Comparison of ENCODE assay signal across 23 cellular contexts in genomic region chr4:153275380-153276276, GRCh38.
"Had no signal": no experiment of that assay in that cellular context is flagged by ENCODE, and none has a peak within 500 bp of the region (broad histone marks: within the 10 kb centered on the region; RNA-seq: fewer than 3 reads in every experiment).

No MANE protein-coding gene starts in this region.

- H3K27ac ChIP-seq: ascending aorta, gastroesophageal sphincter, heart left ventricle, neutrophil, parathyroid adenoma, stomach, tibial artery, vagina had no signal

- DNase-seq: activated CD4-positive, alpha-beta T cell treated with anti-CD3 and anti-CD28 coated beads, Interleukin-2, amount 50 U/mL, for 1 hour; activated CD8-positive, alpha-beta memory T cell treated with anti-CD3 and anti-CD28 coated beads for 24 hours; activated CD8-positive, alpha-beta memory T cell treated with anti-CD3 and anti-CD28 coated beads, Interleukin-2, amount 50 U/mL, for 48 hours; activated effector memory CD4-positive, alpha-beta T cell treated with anti-CD3 and anti-CD28 coated beads, Interleukin-2, amount 50 U/mL, for 16 hours; activated naive CD4-positive, alpha-beta T cell treated with anti-CD3 and anti-CD28 coated beads, Interleukin-2, amount 50 U/mL, for 16 hours; activated T-cell treated with anti-CD3 and anti-CD28 coated beads, Interleukin-2, amount 50 U/mL, for 48 hours; effector CD8-positive, alpha-beta T cell; heart left ventricle; mesenchymal stem cell; natural killer cell; stimulated activated CD4-positive, alpha-beta T cell treated with anti-CD3 and anti-CD28 coated beads, Interleukin-4, amount 100 ng/mL, for 24 hours; stomach; T-helper 1 cell; T1000; tibial artery had no signal

- H3K4me3 ChIP-seq: ascending aorta, breast epithelium, gastroesophageal sphincter, heart left ventricle, stomach, tibial artery, vagina had no signal

- H3K27ac Mint-ChIP-seq: natural killer cell; stimulated activated effector memory CD8-positive, alpha-beta T cell treated with anti-CD3 and anti-CD28 coated beads, Interleukin-12 subunit alpha, Interleukin-12 subunit beta, amount 100 ng/mL, for 72 hours had no signal

- H2AFZ ChIP-seq: parathyroid adenoma had no signal

- ATAC-seq: gastroesophageal sphincter, natural killer cell, sciatic nerve had no signal

- H3K36me3 ChIP-seq: neutrophil had no signal

- H3K9me3 Mint-ChIP-seq: natural killer cell; stimulated activated effector memory CD8-positive, alpha-beta T cell treated with anti-CD3 and anti-CD28 coated beads, Interleukin-12 subunit alpha, Interleukin-12 subunit beta, amount 100 ng/mL, for 72 hours had no signal

- H3K79me2 ChIP-seq: parathyroid adenoma had no signal

- H3K4me1 Mint-ChIP-seq: natural killer cell; stimulated activated effector memory CD8-positive, alpha-beta T cell treated with anti-CD3 and anti-CD28 coated beads, Interleukin-12 subunit alpha, Interleukin-12 subunit beta, amount 100 ng/mL, for 72 hours had no signal

- H3K9ac ChIP-seq: parathyroid adenoma had no signal

- H3K27me3 ChIP-seq: ascending aorta, breast epithelium, gastroesophageal sphincter, heart left ventricle, neutrophil, stomach, tibial artery, vagina had no signal

- H3K4me1 ChIP-seq: ascending aorta, parathyroid adenoma, tibial artery had no signal

- H3K36me3 Mint-ChIP-seq: natural killer cell; stimulated activated effector memory CD8-positive, alpha-beta T cell treated with anti-CD3 and anti-CD28 coated beads, Interleukin-12 subunit alpha, Interleukin-12 subunit beta, amount 100 ng/mL, for 72 hours had no signal

- H3K9me3 ChIP-seq: ascending aorta, breast epithelium, gastroesophageal sphincter, heart left ventricle, neutrophil, stomach, tibial artery, vagina had no signal

- H3K4me3 Mint-ChIP-seq: natural killer cell; stimulated activated effector memory CD8-positive, alpha-beta T cell treated with anti-CD3 and anti-CD28 coated beads, Interleukin-12 subunit alpha, Interleukin-12 subunit beta, amount 100 ng/mL, for 72 hours had no signal
